15 cellular contexts compared by ENCODE assay signal in the genomic region with DNA sequence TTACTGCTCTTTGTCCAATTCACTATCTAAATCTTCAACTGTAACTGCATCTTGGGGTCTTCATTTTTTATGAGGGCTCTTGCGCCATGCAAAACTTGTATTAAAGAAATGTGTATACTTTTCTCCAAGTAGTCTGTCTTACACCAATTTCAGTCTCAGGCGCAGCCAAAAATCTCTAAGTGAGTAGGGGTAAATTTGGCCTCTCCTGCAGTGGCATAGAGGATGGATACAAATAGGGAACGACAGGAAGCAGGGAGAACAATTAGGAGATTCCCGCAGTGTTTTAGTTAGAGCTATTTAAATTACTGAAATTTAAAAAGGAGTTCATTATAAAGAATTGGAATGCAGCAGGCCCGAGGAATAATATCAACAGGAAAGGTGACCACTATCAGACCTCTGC. TPM values are rescaled to one million over a fixed set of nuclear protein-coding genes. Genes with fewer than 3 reads are reported as not detected.
"Had no signal": no experiment of that assay in that cellular context is flagged by ENCODE, and none has a peak within 500 bp of the region (broad histone marks: within the 10 kb centered on the region; RNA-seq: fewer than 3 reads in every experiment).

No MANE protein-coding gene starts in this region.

- DNase-seq: activated B cell treated with CpG ODN at 0.5 μM for 24 hours; activated CD4-positive, alpha-beta T cell treated with anti-CD3 and anti-CD28 coated beads, Interleukin-2, amount 10 ng/mL, durations not matched to agents 24 days and 14 days; activated CD8-positive, alpha-beta memory T cell treated with anti-CD3 and anti-CD28 coated beads for 24 hours; activated gamma-delta T cell treated with Interleukin-2 at 50 U/mL for 16 hours; activated naive CD8-positive, alpha-beta T cell treated with anti-CD3 and anti-CD28 coated beads for 36 hours; lower lobe of right lung; stimulated activated CD4-positive, alpha-beta T cell treated with anti-CD3 and anti-CD28 coated beads, Interleukin-1b, Interleukin-23, amount 100 ng/mL, for 48 hours; stomach; T-helper 2 cell had no signal

- H3K27ac ChIP-seq: lower lobe of right lung, neutrophil, parathyroid adenoma, stomach had no signal

- H3K36me3 ChIP-seq: lower lobe of right lung, neutrophil, stomach had no signal

- H3K4me1 ChIP-seq: parathyroid adenoma had no signal

- ATAC-seq: lower lobe of right lung had no signal

- H3K79me2 ChIP-seq: parathyroid adenoma had no signal

- H3K9ac ChIP-seq: parathyroid adenoma had no signal

- H3K9me3 ChIP-seq: neutrophil had no signal

- H3K27me3 ChIP-seq: neutrophil, stomach had no signal

- H3K4me3 ChIP-seq: lower lobe of right lung, stomach had no signal

RNA-seq across cellular contexts. Expression of a gene that starts 30.2 kb away (rescaled TPM):
- total RNA-seq: activated B cell treated with CpG ODN at 0.5 μM for 24 hours; activated CD4-positive, alpha-beta T cell treated with anti-CD3 and anti-CD28 coated beads, Interleukin-2, amount 10 ng/mL, durations not matched to agents 24 days and 14 days; activated naive CD8-positive, alpha-beta T cell treated with anti-CD3 and anti-CD28 coated beads for 36 hours; chondrocyte; dermis blood vessel endothelial cell; glomerular endothelial cell; lower lobe of right lung; stomach had no signal
- polyA plus RNA-seq: esophagus, stomach had no signal
